ENCODE assay signal across 1 cellular context in genomic region chr12:47120736-47121135, GRCh38.
TF ChIP-seq lines count a peak whose summit lies in the region.

No MANE protein-coding gene starts in this region.

TF ChIP-seq in GM23338, 12 proteins besides CTCF, POLR2A, EP300 and RAD21:
- TF ChIP-seq ETS1 (IDR thresholded peaks at IDR 0.05) (no peak), CREB1 (CRISPR knock-in tag; IDR thresholded peaks at IDR 0.05; ENCODE audit: low read depth) (no peak), REST (IDR thresholded peaks at IDR 0.05; ENCODE audit: unreplicated experiment) (no peak), JUNB (IDR thresholded peaks at IDR 0.05; ENCODE audit: unreplicated experiment) (no peak), ZNF462 (CRISPR knock-in tag; IDR thresholded peaks at IDR 0.05) (no peak), ZNF114 (CRISPR knock-in tag; IDR thresholded peaks at IDR 0.05) (no peak), ZNF331 (CRISPR knock-in tag; IDR thresholded peaks at IDR 0.05; ENCODE audit: low read depth) (no peak), EZH2 (IDR thresholded peaks at IDR 0.05; ENCODE audit: low read depth, unreplicated experiment) (no peak), STAT1 (IDR thresholded peaks at IDR 0.05; ENCODE audit: unreplicated experiment) (no peak), EZH2phosphoT487 (IDR thresholded peaks at IDR 0.05; ENCODE audit: unreplicated experiment) (no peak), POLR2AphosphoS5 (IDR thresholded peaks at IDR 0.05; ENCODE audit: low read depth) (no peak), NANOG (IDR thresholded peaks at IDR 0.05; ENCODE audit: borderline replicate concordance) (no peak)
